1 cellular context compared by ENCODE assay signal in genomic region chr19:15873771-15874170, GRCh38.
TF ChIP-seq lines count a peak whose summit lies in the region.

No MANE protein-coding gene starts in this region.

TF ChIP-seq in HCT116, 20 proteins besides CTCF, POLR2A, EP300 and RAD21:
- TF ChIP-seq FOSL1 (IDR thresholded peaks at IDR 0.05; ENCODE audit: low read depth) (peak; percentile 83), CEBPB (IDR thresholded peaks at IDR 0.05; ENCODE audit: low read depth) (peak; percentile 68), CBX3 (IDR thresholded peaks at IDR 0.05; ENCODE audit: low read depth) (peak; percentile 63; the same call in 1 of the 2 replicates), JUND (IDR thresholded peaks at IDR 0.05) (peak; percentile 79), SP1 (IDR thresholded peaks at IDR 0.05; ENCODE audit: low read depth) (peak; percentile 74), MAX (IDR thresholded peaks at IDR 0.05) (peak; percentile 61; the same call in 1 of the 2 replicates)
